ENCODE assay signal across 30 cellular contexts in genomic region chr9:8683496-8683895, GRCh38.
"Had no signal": no experiment of that assay in that cellular context is flagged by ENCODE, and none has a peak within 500 bp of the region (broad histone marks: within the 10 kb centered on the region; RNA-seq: fewer than 3 reads in every experiment).

No MANE protein-coding gene starts in this region.

- DNase-seq: activated CD4-positive, alpha-beta memory T cell treated with anti-CD3 and anti-CD28 coated beads, Interleukin-2, amount 10 ng/mL, durations not matched to agents 7 days and 5 days; activated CD4-positive, alpha-beta T cell treated with anti-CD3 and anti-CD28 coated beads for 1 hour; activated CD4-positive, alpha-beta T cell treated with anti-CD3 and anti-CD28 coated beads for 48 hours; activated CD4-positive, CD25-positive, alpha-beta regulatory T cell; activated CD8-positive, alpha-beta memory T cell treated with anti-CD3 and anti-CD28 coated beads for 24 hours; activated CD8-positive, alpha-beta memory T cell treated with anti-CD3 and anti-CD28 coated beads, Interleukin-2, amount 10 ng/mL, durations not matched to agents 7 days and 5 days; activated CD8-positive, alpha-beta memory T cell treated with anti-CD3 and anti-CD28 coated beads, Interleukin-2, amount 50 U/mL, for 48 hours; activated gamma-delta T cell; activated naive CD4-positive, alpha-beta T cell treated with Interleukin-2 at 50 U/mL for 16 hours; activated naive CD8-positive, alpha-beta T cell treated with anti-CD3 and anti-CD28 coated beads, Interleukin-2, amount 10 ng/mL, durations not matched to agents 7 days and 5 days; activated T-cell treated with anti-CD3 and anti-CD28 coated beads, Interleukin-2, amount 50 U/mL, for 48 hours; amygdala; KG1; MM.1S; NCI-H1092 treated with DMSO at 0.1 percent for 48 hours; NCI-H1417 treated with DMSO at 0.1 percent for 48 hours; NCI-H187 treated with DMSO at 0.1 percent for 48 hours; NCI-H2081; NCI-H226; NCI-H446 treated with DMSO at 0.1 percent for 48 hours; NCI-H524; SHP77; SJCRH30; T1000; WERI-Rb-1 had no signal

- ATAC-seq: activated CD8-positive, alpha-beta memory T cell treated with anti-CD3 and anti-CD28 coated beads, Interleukin-2, amount 10 ng/mL, durations not matched to agents 7 days and 5 days; activated T-helper 17 cell treated with anti-CD3 and anti-CD28 coated beads, Interleukin-2, amount 50 U/mL, for 72 hours; Panc1 had no signal

- H3K4me1 ChIP-seq: ascending aorta had no signal

- H3K4me1 Mint-ChIP-seq: activated CD4-positive, alpha-beta memory T cell treated with anti-CD3 and anti-CD28 coated beads, Interleukin-2, amount 10 ng/mL, durations not matched to agents 7 days and 5 days; activated CD8-positive, alpha-beta memory T cell treated with anti-CD3 and anti-CD28 coated beads, Interleukin-2, amount 10 ng/mL, durations not matched to agents 7 days and 5 days; activated naive CD4-positive, alpha-beta T cell treated with anti-CD3 and anti-CD28 coated beads, Interleukin-2, amount 50 U/mL, for 24 hours; activated naive CD8-positive, alpha-beta T cell treated with anti-CD3 and anti-CD28 coated beads, Interleukin-2, amount 10 ng/mL, durations not matched to agents 7 days and 5 days; activated T-helper 17 cell treated with anti-CD3 and anti-CD28 coated beads, Interleukin-2, amount 50 U/mL, for 72 hours had no signal

- H3K27me3 ChIP-seq: ascending aorta, SJCRH30 had no signal

- H3K4me3 Mint-ChIP-seq: activated CD4-positive, alpha-beta memory T cell treated with anti-CD3 and anti-CD28 coated beads, Interleukin-2, amount 10 ng/mL, durations not matched to agents 7 days and 5 days; activated CD8-positive, alpha-beta memory T cell treated with anti-CD3 and anti-CD28 coated beads, Interleukin-2, amount 10 ng/mL, durations not matched to agents 7 days and 5 days; activated naive CD4-positive, alpha-beta T cell treated with anti-CD3 and anti-CD28 coated beads, Interleukin-2, amount 50 U/mL, for 24 hours; activated naive CD8-positive, alpha-beta T cell treated with anti-CD3 and anti-CD28 coated beads, Interleukin-2, amount 10 ng/mL, durations not matched to agents 7 days and 5 days; activated T-helper 17 cell treated with anti-CD3 and anti-CD28 coated beads, Interleukin-2, amount 50 U/mL, for 72 hours had no signal

- H3K36me3 Mint-ChIP-seq: activated CD8-positive, alpha-beta memory T cell treated with anti-CD3 and anti-CD28 coated beads, Interleukin-2, amount 10 ng/mL, durations not matched to agents 7 days and 5 days; activated naive CD4-positive, alpha-beta T cell treated with anti-CD3 and anti-CD28 coated beads, Interleukin-2, amount 50 U/mL, for 24 hours; activated naive CD8-positive, alpha-beta T cell treated with anti-CD3 and anti-CD28 coated beads, Interleukin-2, amount 10 ng/mL, durations not matched to agents 7 days and 5 days had no signal

- H3K27me3 Mint-ChIP-seq: activated CD4-positive, alpha-beta memory T cell treated with anti-CD3 and anti-CD28 coated beads, Interleukin-2, amount 10 ng/mL, durations not matched to agents 7 days and 5 days; activated naive CD4-positive, alpha-beta T cell treated with anti-CD3 and anti-CD28 coated beads, Interleukin-2, amount 50 U/mL, for 24 hours; activated naive CD8-positive, alpha-beta T cell treated with anti-CD3 and anti-CD28 coated beads, Interleukin-2, amount 10 ng/mL, durations not matched to agents 7 days and 5 days; activated T-helper 17 cell treated with anti-CD3 and anti-CD28 coated beads, Interleukin-2, amount 50 U/mL, for 72 hours had no signal

- H3K9me3 Mint-ChIP-seq: activated CD4-positive, alpha-beta memory T cell treated with anti-CD3 and anti-CD28 coated beads, Interleukin-2, amount 10 ng/mL, durations not matched to agents 7 days and 5 days; activated naive CD4-positive, alpha-beta T cell treated with anti-CD3 and anti-CD28 coated beads, Interleukin-2, amount 50 U/mL, for 24 hours; activated naive CD8-positive, alpha-beta T cell treated with anti-CD3 and anti-CD28 coated beads, Interleukin-2, amount 10 ng/mL, durations not matched to agents 7 days and 5 days; activated T-helper 17 cell treated with anti-CD3 and anti-CD28 coated beads, Interleukin-2, amount 50 U/mL, for 72 hours had no signal

- H3K4me3 ChIP-seq: ascending aorta, SJCRH30, SK-N-MC had no signal

- H3K9me3 ChIP-seq: ascending aorta, SJCRH30 had no signal

- H3K36me3 ChIP-seq: ascending aorta, SJCRH30, WERI-Rb-1 had no signal

- H3K27ac ChIP-seq: ascending aorta, SJCRH30, SK-N-MC, WERI-Rb-1 had no signal

- H3K27ac Mint-ChIP-seq: activated CD4-positive, alpha-beta memory T cell treated with anti-CD3 and anti-CD28 coated beads, Interleukin-2, amount 10 ng/mL, durations not matched to agents 7 days and 5 days; activated CD8-positive, alpha-beta memory T cell treated with anti-CD3 and anti-CD28 coated beads, Interleukin-2, amount 10 ng/mL, durations not matched to agents 7 days and 5 days; activated naive CD4-positive, alpha-beta T cell treated with anti-CD3 and anti-CD28 coated beads, Interleukin-2, amount 50 U/mL, for 24 hours; activated naive CD8-positive, alpha-beta T cell treated with anti-CD3 and anti-CD28 coated beads, Interleukin-2, amount 10 ng/mL, durations not matched to agents 7 days and 5 days; activated T-helper 17 cell treated with anti-CD3 and anti-CD28 coated beads, Interleukin-2, amount 50 U/mL, for 72 hours had no signal
